12 cellular contexts compared by ENCODE assay signal in the genomic region with DNA sequence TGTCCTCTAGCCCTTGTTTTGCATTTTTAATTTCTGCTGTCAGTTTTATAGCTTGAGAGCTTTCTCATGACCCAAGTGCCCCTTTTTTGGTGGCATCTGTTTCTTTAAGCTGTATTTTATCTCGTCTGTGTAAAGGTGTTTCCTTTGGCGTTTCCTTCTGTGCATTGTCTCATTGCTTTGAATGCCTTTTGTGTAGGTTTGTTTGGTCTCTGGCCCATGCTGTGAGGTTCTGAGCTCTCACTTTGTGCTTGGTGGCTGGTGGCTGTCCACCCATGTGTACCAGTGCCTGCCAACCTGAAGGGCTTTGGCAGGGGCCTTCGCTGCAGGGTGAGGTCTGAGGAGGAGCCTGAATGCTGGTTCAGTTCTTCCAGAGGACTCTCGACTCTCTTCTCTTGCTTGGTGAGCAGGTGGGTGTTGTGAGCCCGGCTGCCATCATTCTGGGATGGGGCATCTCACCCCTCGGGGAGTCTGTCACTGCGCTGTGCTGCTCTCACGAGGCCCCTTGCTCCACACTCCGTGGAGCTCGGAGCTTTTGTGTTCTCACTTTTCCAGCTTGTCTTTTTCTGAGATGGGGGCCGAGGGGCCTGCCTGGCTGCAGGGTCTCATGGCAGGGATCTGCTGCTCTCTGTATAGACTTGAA. TPM values are rescaled to one million over a fixed set of nuclear protein-coding genes. Genes with fewer than 3 reads are reported as not detected.
DNase-seq lines count a peak whose midpoint lies in the region; ATAC-seq, FAIRE-seq and TF ChIP-seq lines count a peak whose summit lies in the region.
"Had no signal": no experiment of that assay in that cellular context is flagged by ENCODE, and none has a peak within 500 bp of the region (broad histone marks: within the 10 kb centered on the region; RNA-seq: fewer than 3 reads in every experiment).

No MANE protein-coding gene starts in this region.

- no peak for TF ChIP-seq POLR2A in HepG2 (IDR thresholded peaks at IDR 0.05; ENCODE audit: insufficient read depth in 1 of 2, low read depth in 2 of 2, low read length in 2 of 2)

- H3K36me3 ChIP-seq in astrocyte (ENCODE audit: insufficient read depth, low read length) (peaks cover 2% of the 10 kb centered on the region), HepG2 (replicated peaks in 1 of 2; ENCODE audit: control insufficient read depth in 1 of 2, insufficient read depth in 2 of 2, low read length in 2 of 2) (peaks cover 8 to 29% of the 10 kb centered on the region in 2 experiments), SK-N-SH (replicated peaks in 1 of 2; ENCODE audit: control insufficient read depth in 1 of 2, insufficient read depth in 2 of 2, low read length in 1 of 2) (peaks cover 0 to 10% of the 10 kb centered on the region in 2 experiments)

- H3K4me1 Mint-ChIP-seq in stimulated activated naive CD8-positive, alpha-beta T cell treated with anti-CD3 and anti-CD28 coated beads, Interleukin-15, Interleukin-2, amounts not matched to agents 100 ng/mL and 50 ng/mL, for 24 hours (ENCODE audit: low read depth): peaks cover 51% of the 10 kb centered on the region
- H3K4me1 Mint-ChIP-seq in astrocyte (ENCODE audit: low read depth, unreplicated experiment): peaks cover 49% of the 10 kb centered on the region

- CTCF ChIA-PET in HepG2 (lab: Yijun Ruan, JAX; ENCODE audit: low intra/inter-chr PET ratio, low total read pairs) (no interaction called here), SK-N-SH (lab: Yijun Ruan, JAX) (interaction anchor here (0.8 kb wide), 1 partner anchor 32 kb away, joined by 3 read pairs; no protein-coding TSS in a partner anchor)

- no peaks in the 10 kb centered on the region for H3F3A ChIP-seq in SK-N-SH (replicated peaks; ENCODE audit: insufficient read depth)

- FAIRE-seq in astrocyte (lab: Jason Lieb, UNC) (no peak), HepG2 (lab: Jason Lieb, UNC) (no peak)

- H4K20me1 ChIP-seq in astrocyte (ENCODE audit: insufficient read depth, low read length): peaks cover 87% of the 10 kb centered on the region
- H4K20me1 ChIP-seq in HepG2 (ENCODE audit: insufficient read depth, low read length): peaks cover 14% of the 10 kb centered on the region; the same call in 1 of the 2 replicates
- peaks cover 56% of the 10 kb centered on the region for H4K20me1 ChIP-seq in SK-N-SH (ENCODE audit: insufficient read depth)

- H3K9me3 ChIP-seq in astrocyte (ENCODE audit: insufficient read depth, low read depth, low read length) (no peaks in the 10 kb centered on the region), HepG2 (ENCODE audit: low read length) (no peaks in the 10 kb centered on the region), SK-N-SH (no peaks in the 10 kb centered on the region)

- TF ChIP-seq EP300 in HepG2 (IDR thresholded peaks at IDR 0.05; ENCODE audit: low read depth in 2 of 2, low read length in 2 of 2) (no peak), HepG2 (CRISPR knock-in tag; IDR thresholded peaks at IDR 0.05; ENCODE audit: borderline replicate concordance) (no peak), SK-N-SH (IDR thresholded peaks at IDR 0.05; ENCODE audit: borderline replicate concordance in 1 of 2, low read depth in 1 of 2, low read length in 1 of 2) (no peak)

- H3K9me3 Mint-ChIP-seq in stimulated activated naive CD8-positive, alpha-beta T cell treated with anti-CD3 and anti-CD28 coated beads, Interleukin-15, Interleukin-2, amounts not matched to agents 100 ng/mL and 50 ng/mL, for 24 hours: no peaks in the 10 kb centered on the region
- H3K9me3 Mint-ChIP-seq in astrocyte (ENCODE audit: unreplicated experiment): no peaks in the 10 kb centered on the region

- H3K4me3 Mint-ChIP-seq in stimulated activated naive CD8-positive, alpha-beta T cell treated with anti-CD3 and anti-CD28 coated beads, Interleukin-15, Interleukin-2, amounts not matched to agents 100 ng/mL and 50 ng/mL, for 24 hours: peak overlapping the region; percentile 8
- no peak overlapping the region for H3K4me3 Mint-ChIP-seq in astrocyte (ENCODE audit: unreplicated experiment)

- no peaks in the 10 kb centered on the region for H3K9me2 ChIP-seq in SK-N-SH

- H3K4me3 ChIP-seq in astrocyte (ENCODE audit: insufficient read depth, low read depth, low read length): no peak overlapping the region
- no peak overlapping the region for H3K4me3 ChIP-seq in HepG2 (replicated peaks in 1 of 3; ENCODE audit: insufficient read depth in 1 of 3, low read depth in 2 of 3, low read length in 3 of 3)
- H3K4me3 ChIP-seq in SK-N-SH (ENCODE audit: low read depth in 2 of 2, low read length in 1 of 2): no peak overlapping the region

- H3K9ac ChIP-seq in astrocyte (ENCODE audit: low read length) (no peak overlapping the region), HepG2 (ENCODE audit: insufficient read depth, low read depth, low read length) (peak overlapping the region; percentile 15; the same call in 1 of the 2 replicates), SK-N-SH (no peak overlapping the region)

- H3K27me3 ChIP-seq in astrocyte (ENCODE audit: insufficient read depth, low read length) (no peaks in the 10 kb centered on the region), HepG2 (ENCODE audit: control insufficient read depth in 1 of 2, insufficient read depth in 2 of 2, low read length in 2 of 2) (no peaks in the 10 kb centered on the region), SK-N-SH (ENCODE audit: insufficient read depth) (no peaks in the 10 kb centered on the region)

- WGBS in HepG2 (ENCODE audit: low lambda C conversion rate): 79% methylated on average over 8 of the region's 11 CpGs
- WGBS in SK-N-SH (ENCODE audit: low lambda C conversion rate): 96% methylated on average over 11 of the region's 11 CpGs

- peaks cover 20% of the 10 kb centered on the region for H3K36me3 Mint-ChIP-seq in stimulated activated naive CD8-positive, alpha-beta T cell treated with anti-CD3 and anti-CD28 coated beads, Interleukin-15, Interleukin-2, amounts not matched to agents 100 ng/mL and 50 ng/mL, for 24 hours (ENCODE audit: low read depth)
- H3K36me3 Mint-ChIP-seq in astrocyte (ENCODE audit: low read depth, unreplicated experiment): peaks cover 12% of the 10 kb centered on the region

- H3K4me2 ChIP-seq in astrocyte (ENCODE audit: low read length) (no peak overlapping the region), HepG2 (ENCODE audit: low read depth, low read length) (0 out of 2 replicates have a peak overlapping the region, but pooled peaks have one; percentile 2), SK-N-SH (no peak overlapping the region)

- H3K27ac Mint-ChIP-seq in stimulated activated naive CD8-positive, alpha-beta T cell treated with anti-CD3 and anti-CD28 coated beads, Interleukin-15, Interleukin-2, amounts not matched to agents 100 ng/mL and 50 ng/mL, for 24 hours: peak overlapping the region; percentile 2
- H3K27ac Mint-ChIP-seq in astrocyte (ENCODE audit: unreplicated experiment): peak overlapping the region; percentile 27

- H2AFZ ChIP-seq in astrocyte (ENCODE audit: low read depth, low read length) (no peak overlapping the region), HepG2 (ENCODE audit: low read length) (no peak overlapping the region), SK-N-SH (ENCODE audit: low read depth) (no peak overlapping the region)

- ATAC-seq in stimulated activated naive CD8-positive, alpha-beta T cell treated with anti-CD3 and anti-CD28 coated beads, Interleukin-15, Interleukin-2, amounts not matched to agents 100 U/mL and 50 U/mL, for 24 hours: no peak
- no peak for ATAC-seq in HepG2
- ATAC-seq: HCT116 had no signal

- TF ChIP-seq RAD21 in HepG2 (CRISPR knock-in tag; IDR thresholded peaks at IDR 0.05) (no peak), SK-N-SH (IDR thresholded peaks at IDR 0.05; ENCODE audit: low read length) (no peak)

- H3K27ac ChIP-seq in astrocyte (ENCODE audit: low read depth, low read length): no peak overlapping the region
- H3K27ac ChIP-seq in HepG2 (ENCODE audit: extremely low read length, insufficient read depth, low read length): peak overlapping the region; percentile 88
- no peak overlapping the region for H3K27ac ChIP-seq in SK-N-SH (ENCODE audit: low read depth in 2 of 2, low read length in 1 of 2)

- H3K27me3 Mint-ChIP-seq in stimulated activated naive CD8-positive, alpha-beta T cell treated with anti-CD3 and anti-CD28 coated beads, Interleukin-15, Interleukin-2, amounts not matched to agents 100 ng/mL and 50 ng/mL, for 24 hours: no peaks in the 10 kb centered on the region
- no peaks in the 10 kb centered on the region for H3K27me3 Mint-ChIP-seq in astrocyte (ENCODE audit: low read depth, unreplicated experiment)

- H3K79me2 ChIP-seq in astrocyte (ENCODE audit: insufficient read depth, low read length) (peaks cover 80% of the 10 kb centered on the region), HepG2 (ENCODE audit: insufficient read depth, low read length) (peaks cover 81% of the 10 kb centered on the region), SK-N-SH (ENCODE audit: insufficient read depth) (peaks cover 91% of the 10 kb centered on the region)

- BruUV-seq in HepG2 (replicated peaks; lab: Mats Ljungman, UMichigan): no TSS peak

- in situ Hi-C loops in HepG2 (cut with HindIII; ENCODE audit: extremely low pct_ligation_motif_present, low pct_unique_long_range_greater_than_20kb): no loop called here

- H3K4me1 ChIP-seq in astrocyte (ENCODE audit: insufficient read depth, low read length) (peaks cover 13% of the 10 kb centered on the region), HepG2 (ENCODE audit: insufficient read depth, low read length) (peaks cover 93% of the 10 kb centered on the region), SK-N-SH (ENCODE audit: control insufficient read depth in 1 of 2, insufficient read depth in 2 of 2, low read depth in 1 of 2, low read length in 1 of 2) (peaks cover 0 to 7% of the 10 kb centered on the region in 2 experiments; a peak in 2 of 4 replicates)

- TF ChIP-seq CTCF in astrocyte (IDR thresholded peaks at IDR 0.05; ENCODE audit: insufficient read depth, low read depth, low read length) (no peak), HepG2 (CRISPR knock-in tag; IDR thresholded peaks at IDR 0.05) (no peak), SK-N-SH (IDR thresholded peaks at IDR 0.05) (no peak)

- DNase-seq in stimulated activated naive CD8-positive, alpha-beta T cell treated with anti-CD3 and anti-CD28 coated beads, Interleukin-15, Interleukin-2, amounts not matched to agents 100 U/mL and 50 U/mL, for 24 hours: no peak
- DNase-seq in astrocyte (ENCODE audit: low read depth): no peak
- DNase-seq in HepG2 (ENCODE audit: low spot score): no peak
- DNase-seq in globus pallidus (ENCODE audit: low spot score): no peak
- DNase-seq in SK-N-SH: no peak
- DNase-seq in activated effector memory CD4-positive, alpha-beta T cell treated with anti-CD3 and anti-CD28 coated beads, Interleukin-2, amount 50 U/mL, for 16 hours: no peak
- no peak for DNase-seq in inferior parietal cortex (ENCODE audit: extremely low spot score)
- DNase-seq: foreskin fibroblast, mammary epithelial cell, RPMI8226 had no signal

- intact Hi-C loops in HepG2 (cut with micrococcal nuclease; ENCODE audit: unreplicated experiment): no loop called here

- POLR2A ChIA-PET in HepG2 (lab: Yijun Ruan, JAX) (interaction anchor here (1.3 to 2.0 kb wide), 2 partner anchors 12 to 30 kb away, joined by 4 to 10 read pairs; a partner anchor contains a TSS), SK-N-SH (lab: Yijun Ruan, JAX) (interaction anchor here (0.7 kb wide), 1 partner anchor 84 kb away, joined by 4 read pairs; no protein-coding TSS in a partner anchor)

RNA-seq across cellular contexts. Expression of a gene that starts 14.9 kb away (rescaled TPM):
- total RNA-seq in astrocyte (105 and 110 TPM in 2 replicates), HepG2 (2016; rRNA removed; fragmentation: Illumina TruSeq; extraction: Trizol) (25.7 and 25.9 TPM in 2 replicates)
- total RNA-seq in HepG2 (2016; cell fraction: cytosol; rRNA removed; fragmentation: Illumina TruSeq; extraction: Trizol; ENCODE audit: low read depth): 22.1 and 25.6 TPM in 2 replicates
- total RNA-seq in HepG2 (2016; cell fraction: insoluble cytoplasmic fraction; rRNA removed; fragmentation: Illumina TruSeq; extraction: Trizol): 21.5 and 27.6 TPM in 2 replicates
- 26.2 and 26.6 TPM in 2 replicates for total RNA-seq in HepG2 (2016; cell fraction: membrane; rRNA removed; fragmentation: Illumina TruSeq; extraction: Trizol)
- 26.6 and 31.5 TPM in 2 replicates for total RNA-seq in HepG2 (2016; cell fraction: nucleus; rRNA removed; fragmentation: Illumina TruSeq; extraction: Trizol)
- polyA plus RNA-seq in HepG2 (2011; rRNA removed) (74.5 and 75.7 TPM in 2 replicates), SK-N-SH (2012; rRNA removed) (36.3 and 42.7 TPM in 2 replicates)
- 39.6 and 44.6 TPM in 2 replicates for polyA plus RNA-seq in HepG2 (2011; cell fraction: cytosol; rRNA removed)
- 182 and 223 TPM in 2 replicates for polyA plus RNA-seq in HepG2 (2011; cell fraction: nucleus; rRNA removed)
- 56.1 and 60.7 TPM in 2 replicates for polyA plus RNA-seq in HepG2 (2012)
- polyA plus RNA-seq in HepG2 (2016; cell fraction: cytosol; fragmentation: Illumina TruSeq; extraction: Trizol; ENCODE audit: low read depth): 7.3 and 8.2 TPM in 2 replicates
- 31.3 and 36.3 TPM in 2 replicates for polyA plus RNA-seq in HepG2 (2016; cell fraction: insoluble cytoplasmic fraction; fragmentation: Illumina TruSeq; extraction: Trizol; ENCODE audit: low read depth)
- 16.2 and 21.0 TPM in 2 replicates for polyA plus RNA-seq in HepG2 (2016; cell fraction: membrane; fragmentation: Illumina TruSeq; extraction: Trizol; ENCODE audit: low read depth)
- 75.2 and 92.2 TPM in 2 replicates for polyA plus RNA-seq in HepG2 (2016; cell fraction: nucleus; fragmentation: Illumina TruSeq; extraction: Trizol; ENCODE audit: insufficient read depth, low read depth)
- 90.1 and 145 TPM in 2 replicates for polyA minus RNA-seq in HepG2 (2011; rRNA and poly(A)+ RNA removed; ENCODE audit: low replicate concordance)
- polyA minus RNA-seq in HepG2 (2011; cell fraction: cytosol; rRNA and poly(A)+ RNA removed): 78.0 and 102 TPM in 2 replicates
- 65.8 and 74.2 TPM in 2 replicates for polyA minus RNA-seq in HepG2 (2011; cell fraction: nucleus; rRNA and poly(A)+ RNA removed)
- polyA plus RNA-seq in SK-N-SH (2012; cell fraction: cytosol; rRNA removed): 23.0 and 30.2 TPM in 2 replicates
- 111 and 144 TPM in 2 replicates for polyA plus RNA-seq in SK-N-SH (2012; cell fraction: nucleus; rRNA removed)

RNA-seq across cellular contexts. Expression of a gene that starts 30.0 kb away (rescaled TPM):
- total RNA-seq in astrocyte: 72.6 and 74.6 TPM in 2 replicates
- total RNA-seq in HepG2 (2016; rRNA removed; fragmentation: Illumina TruSeq; extraction: Trizol): 39.6 and 65.1 TPM in 2 replicates
- 33.8 and 46.6 TPM in 2 replicates for total RNA-seq in HepG2 (2016; cell fraction: cytosol; rRNA removed; fragmentation: Illumina TruSeq; extraction: Trizol; ENCODE audit: low read depth)
- total RNA-seq in HepG2 (2016; cell fraction: insoluble cytoplasmic fraction; rRNA removed; fragmentation: Illumina TruSeq; extraction: Trizol): 38.9 and 71.7 TPM in 2 replicates
- total RNA-seq in HepG2 (2016; cell fraction: membrane; rRNA removed; fragmentation: Illumina TruSeq; extraction: Trizol): 45.9 and 51.6 TPM in 2 replicates
- 60.6 and 61.3 TPM in 2 replicates for total RNA-seq in HepG2 (2016; cell fraction: nucleus; rRNA removed; fragmentation: Illumina TruSeq; extraction: Trizol)
- polyA plus RNA-seq in HepG2 (2011; rRNA removed): 93.6 and 102 TPM in 2 replicates
- 113 and 124 TPM in 2 replicates for polyA plus RNA-seq in HepG2 (2011; cell fraction: cytosol; rRNA removed)
- 70.7 and 76.1 TPM in 2 replicates for polyA plus RNA-seq in HepG2 (2011; cell fraction: nucleus; rRNA removed)
- polyA plus RNA-seq in HepG2 (2012): 49.7 and 66.2 TPM in 2 replicates
- polyA plus RNA-seq in HepG2 (2016; cell fraction: cytosol; fragmentation: Illumina TruSeq; extraction: Trizol; ENCODE audit: low read depth): 34.4 and 49.9 TPM in 2 replicates
- polyA plus RNA-seq in HepG2 (2016; cell fraction: insoluble cytoplasmic fraction; fragmentation: Illumina TruSeq; extraction: Trizol; ENCODE audit: low read depth): 41.0 and 42.5 TPM in 2 replicates
- 38.3 and 51.4 TPM in 2 replicates for polyA plus RNA-seq in HepG2 (2016; cell fraction: membrane; fragmentation: Illumina TruSeq; extraction: Trizol; ENCODE audit: low read depth)
- 96.7 and 105 TPM in 2 replicates for polyA plus RNA-seq in HepG2 (2016; cell fraction: nucleus; fragmentation: Illumina TruSeq; extraction: Trizol; ENCODE audit: insufficient read depth, low read depth)
- polyA minus RNA-seq in HepG2 (2011; rRNA and poly(A)+ RNA removed; ENCODE audit: low replicate concordance): 40.3 and 91.1 TPM in 2 replicates
- 32.6 and 33.2 TPM in 2 replicates for polyA minus RNA-seq in HepG2 (2011; cell fraction: cytosol; rRNA and poly(A)+ RNA removed)
- 25.8 and 26.1 TPM in 2 replicates for polyA minus RNA-seq in HepG2 (2011; cell fraction: nucleus; rRNA and poly(A)+ RNA removed)
- polyA plus RNA-seq in SK-N-SH (2012; rRNA removed): 194 and 231 TPM in 2 replicates
- polyA plus RNA-seq in SK-N-SH (2012; cell fraction: cytosol; rRNA removed): 153 and 192 TPM in 2 replicates
- polyA plus RNA-seq in SK-N-SH (2012; cell fraction: nucleus; rRNA removed): 123 and 143 TPM in 2 replicates
